In genomic region chr2:181456660-181457120, GRCh38 we compare ENCODE assay signal across 8 cellular contexts. TPM values are rescaled to one million over a fixed set of nuclear protein-coding genes. Genes with fewer than 3 reads are reported as not detected.
DNase-seq lines count a peak whose midpoint lies in the region; ATAC-seq lines count a peak whose summit lies in the region.

No MANE protein-coding gene starts in this region.

- no peaks in the 10 kb centered on the region for H3K9me3 Mint-ChIP-seq in activated naive CD4-positive, alpha-beta T cell treated with anti-CD3 and anti-CD28 coated beads, Interleukin-2, amount 50 U/mL, for 24 hours

- peak overlapping the region; percentile 97 for H3K4me3 Mint-ChIP-seq in activated naive CD4-positive, alpha-beta T cell treated with anti-CD3 and anti-CD28 coated beads, Interleukin-2, amount 50 U/mL, for 24 hours

- H3K27me3 ChIP-seq in iPS DF 6.9 (ENCODE audit: control insufficient read depth, insufficient read depth, low read length) = peaks cover 16% of the 10 kb centered on the region

- H3K36me3 Mint-ChIP-seq in activated naive CD4-positive, alpha-beta T cell treated with anti-CD3 and anti-CD28 coated beads, Interleukin-2, amount 50 U/mL, for 24 hours = peaks cover 2% of the 10 kb centered on the region

- WGBS in iPS DF 6.9 (ENCODE audit: insufficient coverage, insufficient read length) = no CpG with 5 or more reads among the region's 17 CpGs

- H3K27ac ChIP-seq in iPS DF 6.9 (ENCODE audit: low read length) = no peak overlapping the region

- peaks cover 3% of the 10 kb centered on the region; the same call in 1 of the 2 replicates for H3K4me1 ChIP-seq in iPS DF 6.9 (ENCODE audit: control insufficient read depth, insufficient read depth, low read length)

- ATAC-seq in HG03108 (IDR thresholded peaks at IDR 0.05; ENCODE audit: unreplicated experiment) = peak; percentile 68

- H3K27ac Mint-ChIP-seq in activated naive CD4-positive, alpha-beta T cell treated with anti-CD3 and anti-CD28 coated beads, Interleukin-2, amount 50 U/mL, for 24 hours = peak overlapping the region; percentile 89

- H3K4me1 Mint-ChIP-seq in activated naive CD4-positive, alpha-beta T cell treated with anti-CD3 and anti-CD28 coated beads, Interleukin-2, amount 50 U/mL, for 24 hours = peaks cover 61% of the 10 kb centered on the region

- H3K9me3 ChIP-seq in iPS DF 6.9 (ENCODE audit: control insufficient read depth, insufficient read depth, low read length) = no peaks in the 10 kb centered on the region

- DNase-seq in NCI-H748 (lab: John Stamatoyannopoulos, UW; ENCODE audit: unreplicated experiment) (peak; percentile 74), NCI-H748 treated with DMSO at 0.1 percent for 48 hours (lab: John Stamatoyannopoulos, UW) (no peak), SK-N-DZ (ENCODE audit: low spot score) (peak; percentile 60), iPS DF 6.9 (ENCODE audit: low read depth, low spot score) (no peak), NCI-H2029 treated with DMSO at 0.1 percent for 48 hours (lab: John Stamatoyannopoulos, UW) (no peak)
- DNase-seq in stimulated activated CD4-positive, alpha-beta T cell treated with anti-CD3 and anti-CD28 coated beads, Interleukin-12 subunit alpha, Interleukin-12 subunit beta, amount 100 ng/mL, for 24 hours (ENCODE audit: low read depth in 2 of 2) = peak; percentile 28 to 46

- H3K27me3 Mint-ChIP-seq in activated naive CD4-positive, alpha-beta T cell treated with anti-CD3 and anti-CD28 coated beads, Interleukin-2, amount 50 U/mL, for 24 hours = no peaks in the 10 kb centered on the region

- H3K4me3 ChIP-seq in iPS DF 6.9 (ENCODE audit: low read length) = peak overlapping the region; percentile 46; the same call in 1 of the 2 replicates

- no peaks in the 10 kb centered on the region for H3K36me3 ChIP-seq in iPS DF 6.9 (ENCODE audit: control insufficient read depth, insufficient read depth, low read length)

RNA-seq across cellular contexts. Expression of gene ITGA4, which starts 0.5 kb away (rescaled TPM):
- polyA plus RNA-seq in SK-N-DZ (2014; cell fraction: cytosol; rRNA removed) = 4.0 and 8.1 TPM in 2 replicates
- polyA plus RNA-seq in SK-N-DZ (2014; cell fraction: nucleus; rRNA removed) = 9.9 and 10.9 TPM in 2 replicates

Comparison
In these comparisons a context has a peak if more than half of its experiments do, and no peak if none do; other contexts are left out.
1. DNase-seq: peak in NCI-H748 (single experiment), SK-N-DZ (single experiment) and stimulated activated CD4-positive, alpha-beta T cell treated with anti-CD3 and anti-CD28 coated beads, Interleukin-12 subunit alpha, Interleukin-12 subunit beta, amount 100 ng/mL, for 24 hours (2 of 2); none in NCI-H748 treated with DMSO at 0.1 percent for 48 hours (single experiment), iPS DF 6.9 (single experiment) and NCI-H2029 treated with DMSO at 0.1 percent for 48 hours (single experiment).